Comparison of ENCODE assay signal across 8 cellular contexts in the genomic region with DNA sequence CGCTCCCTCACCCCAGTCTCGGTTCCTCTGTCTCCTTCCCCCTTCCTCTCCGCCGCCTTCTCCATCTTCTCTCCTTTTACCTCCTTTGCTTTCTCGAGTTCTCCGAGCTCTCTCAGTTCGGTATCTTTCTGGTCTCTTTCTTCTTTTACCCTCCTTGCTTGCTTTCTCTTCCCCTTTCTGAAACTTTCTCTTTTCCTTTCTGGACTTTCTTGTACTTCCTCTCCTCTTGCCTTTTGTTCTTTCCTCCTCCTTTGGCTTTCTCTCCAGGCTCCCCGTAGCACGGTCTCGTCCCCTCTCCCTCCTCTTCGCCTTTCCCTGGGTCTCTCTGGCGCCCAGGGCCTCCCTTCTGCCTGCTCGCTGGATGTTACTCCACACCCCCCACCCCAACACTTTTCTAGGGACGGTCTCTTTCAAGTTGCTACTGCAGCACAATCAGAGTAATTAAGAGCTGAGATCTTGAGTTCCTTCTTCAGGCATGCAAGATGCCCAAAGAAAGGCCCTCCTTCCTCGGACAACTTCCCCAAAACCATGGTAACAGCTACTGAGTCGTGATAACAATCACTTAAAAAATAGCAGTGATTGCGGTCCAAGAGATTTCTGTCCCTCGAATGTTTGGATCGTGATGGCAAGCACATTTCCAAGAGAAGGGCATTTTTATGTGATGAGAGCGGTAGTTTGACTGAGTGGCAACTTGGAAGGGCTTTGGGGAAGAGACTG. TPM values are rescaled to one million over a fixed set of nuclear protein-coding genes. Genes with fewer than 3 reads are reported as not detected.
DNase-seq lines count a peak whose midpoint lies in the region; ATAC-seq and TF ChIP-seq lines count a peak whose summit lies in the region.

No MANE protein-coding gene starts in this region.

- 0 out of 2 replicates have a peak, but pooled peaks cover 6% of the 10 kb centered on the region for H3K9me3 Mint-ChIP-seq in WTC11

- H3K9me3 ChIP-seq in SK-N-SH = no peaks in the 10 kb centered on the region
- H3K9me3 ChIP-seq in iPS-18a (ENCODE audit: control insufficient read depth, low read depth, low read length) = no peaks in the 10 kb centered on the region

- peaks cover 61% of the 10 kb centered on the region for H3K27me3 Mint-ChIP-seq in WTC11 (ENCODE audit: low read depth)

- no peak for TF ChIP-seq RAD21 in SK-N-SH (IDR thresholded peaks at IDR 0.05; ENCODE audit: low read length)

- no peak for TF ChIP-seq EP300 in SK-N-SH (IDR thresholded peaks at IDR 0.05; ENCODE audit: borderline replicate concordance in 1 of 2, low read depth in 1 of 2, low read length in 1 of 2)

- H3K9me2 ChIP-seq in SK-N-SH = no peaks in the 10 kb centered on the region

- H2AFZ ChIP-seq in SK-N-SH (ENCODE audit: low read depth) = peak overlapping the region; percentile 86

- H3K27ac ChIP-seq in SK-N-SH (ENCODE audit: low read depth in 2 of 2, low read length in 1 of 2) (peak overlapping the region; percentile 76 to 91; a peak in 3 of 4 replicates), iPS-18a (ENCODE audit: low read length) (no peak overlapping the region), substantia nigra (ENCODE audit: low read depth, low read length, poor library complexity, severe bottlenecking) (peak overlapping the region; percentile 11)

- H3K9ac ChIP-seq in SK-N-SH = peak overlapping the region; percentile 86; the same call in 1 of the 2 replicates
- H3K9ac ChIP-seq in iPS-18a (ENCODE audit: low read length) = peak overlapping the region; percentile 58

- ATAC-seq in SK-N-SH treated with all-trans-retinoic acid at 6 μM for 48 hours (no peak), WTC11 (0 out of 2 replicates have a peak, but pooled peaks have one; percentile 2)

- H4K20me1 ChIP-seq in SK-N-SH (ENCODE audit: insufficient read depth) = no peaks in the 10 kb centered on the region; the same call in 1 of the 2 replicates

- no peaks in the 10 kb centered on the region for H3K36me3 Mint-ChIP-seq in WTC11

- H3K36me3 ChIP-seq in SK-N-SH (replicated peaks in 1 of 2; ENCODE audit: control insufficient read depth in 1 of 2, insufficient read depth in 2 of 2, low read length in 1 of 2) (no peaks in the 10 kb centered on the region), iPS-18a (ENCODE audit: control insufficient read depth, low read depth, low read length) (no peaks in the 10 kb centered on the region)

- peaks cover 16% of the 10 kb centered on the region for H3F3A ChIP-seq in SK-N-SH (replicated peaks; ENCODE audit: insufficient read depth)

- peak overlapping the region; percentile 99 for H3K4me2 ChIP-seq in SK-N-SH

- H3K79me2 ChIP-seq in SK-N-SH (ENCODE audit: insufficient read depth) = peaks cover 42% of the 10 kb centered on the region

- no peak for TF ChIP-seq CTCF in SK-N-SH (IDR thresholded peaks at IDR 0.05)
- peak; percentile 4; the same call in 1 of the 2 replicates for TF ChIP-seq CTCF in WTC11 (IDR thresholded peaks at IDR 0.05)

- peaks cover 32% of the 10 kb centered on the region for H3K4me1 Mint-ChIP-seq in WTC11

- H3K4me3 Mint-ChIP-seq in WTC11 = peak overlapping the region; percentile 81

- H3K27me3 ChIP-seq in SK-N-SH (ENCODE audit: insufficient read depth) (no peaks in the 10 kb centered on the region), iPS-18a (ENCODE audit: control insufficient read depth, insufficient read depth, low read length) (peaks cover 62% of the 10 kb centered on the region)

- no peak for DNase-seq in SK-N-SH
- no peak for DNase-seq in WTC11 (ENCODE audit: low spot score)
- peak in 3 of 49 donors; percentile 1 to 44 (median 17) for DNase-seq in substantia nigra (lab: John Stamatoyannopoulos, UW)
- DNase-seq in NCI-H1417 treated with DMSO at 0.1 percent for 48 hours (lab: John Stamatoyannopoulos, UW) = no peak
- no peak for DNase-seq in GM19240 (ENCODE audit: insufficient read length, low spot score)
- no peak for DNase-seq in NCI-H526 treated with DMSO at 0.1 percent for 48 hours (lab: John Stamatoyannopoulos, UW)

- H3K4me3 ChIP-seq in SK-N-SH (ENCODE audit: low read depth in 2 of 2, low read length in 1 of 2) (peak overlapping the region; percentile 91 to 92), iPS-18a (ENCODE audit: low read length) (peak overlapping the region; percentile 71)

- H3K27ac Mint-ChIP-seq in WTC11 = no peak overlapping the region

- CTCF ChIA-PET in SK-N-SH (lab: Yijun Ruan, JAX) = interaction anchor here (0.6 to 3.8 kb wide), 20 partner anchors 9 to 795 kb away, joined by 3 to 21 read pairs (median 5); no protein-coding TSS in a partner anchor
- CTCF ChIA-PET in WTC11 (lab: Charles Lee) = interaction anchor here (0.6 to 5.2 kb wide), 10 partner anchors 9 to 169 kb away, joined by 3 to 42 read pairs (median 6); no protein-coding TSS in a partner anchor

- 56% methylated on average over 20 of the region's 20 CpGs for WGBS in SK-N-SH (ENCODE audit: low lambda C conversion rate)

- POLR2A ChIA-PET in SK-N-SH (lab: Yijun Ruan, JAX) = no interaction called here
- POLR2A ChIA-PET in WTC11 (lab: Charles Lee) = interaction anchor here (0.5 to 1.3 kb wide), 5 partner anchors 9 to 253 kb away, joined by 3 to 5 read pairs (median 3); no protein-coding TSS in a partner anchor

- H3K4me1 ChIP-seq in SK-N-SH (ENCODE audit: control insufficient read depth in 1 of 2, insufficient read depth in 2 of 2, low read depth in 1 of 2, low read length in 1 of 2) (peaks cover 9 to 22% of the 10 kb centered on the region in 2 experiments; a peak in 2 of 4 replicates), iPS-18a (ENCODE audit: control insufficient read depth, low read depth, low read length) (peaks cover 27% of the 10 kb centered on the region)

TF ChIP-seq in SK-N-SH, 30 proteins besides CTCF, POLR2A, EP300 and RAD21 (continues in another document):
- TF ChIP-seq, protein P1, sequence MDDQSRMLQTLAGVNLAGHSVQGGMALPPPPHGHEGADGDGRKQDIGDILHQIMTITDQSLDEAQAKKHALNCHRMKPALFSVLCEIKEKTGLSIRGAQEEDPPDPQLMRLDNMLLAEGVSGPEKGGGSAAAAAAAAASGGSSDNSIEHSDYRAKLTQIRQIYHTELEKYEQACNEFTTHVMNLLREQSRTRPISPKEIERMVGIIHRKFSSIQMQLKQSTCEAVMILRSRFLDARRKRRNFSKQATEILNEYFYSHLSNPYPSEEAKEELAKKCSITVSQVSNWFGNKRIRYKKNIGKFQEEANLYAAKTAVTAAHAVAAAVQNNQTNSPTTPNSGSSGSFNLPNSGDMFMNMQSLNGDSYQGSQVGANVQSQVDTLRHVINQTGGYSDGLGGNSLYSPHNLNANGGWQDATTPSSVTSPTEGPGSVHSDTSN (IDR thresholded peaks at IDR 0.05) = peak; percentile 14; the same call in 1 of the 2 replicates
- no peak for TF ChIP-seq FOXM1 (IDR thresholded peaks at IDR 0.05; ENCODE audit: low read depth)
- 0 out of 2 replicates have a peak, but pooled peaks have one; percentile 18 for TF ChIP-seq NFIC (IDR thresholded peaks at IDR 0.05; ENCODE audit: borderline replicate concordance)

TF ChIP-seq in SK-N-SH treated with all-trans-retinoic acid at 6 μM for 48 hours, 23 proteins besides CTCF, POLR2A, EP300 and RAD21:
- TF ChIP-seq SNAI2 (CRISPR knock-in tag; IDR thresholded peaks at IDR 0.05) (no peak), TOX (CRISPR knock-in tag; IDR thresholded peaks at IDR 0.05; ENCODE audit: borderline replicate concordance) (no peak), ZNF70 (CRISPR knock-in tag; IDR thresholded peaks at IDR 0.05) (no peak), PPARA (CRISPR knock-in tag; IDR thresholded peaks at IDR 0.05; ENCODE audit: borderline replicate concordance) (no peak), ISL1 (CRISPR knock-in tag; IDR thresholded peaks at IDR 0.05) (no peak), ZC3H10 (CRISPR knock-in tag; IDR thresholded peaks at IDR 0.05) (no peak), CSDC2 (CRISPR knock-in tag; IDR thresholded peaks at IDR 0.05) (no peak), GLIS3 (CRISPR knock-in tag; IDR thresholded peaks at IDR 0.05) (no peak), ESRRG (CRISPR knock-in tag; IDR thresholded peaks at IDR 0.05) (no peak)
TF ChIP-seq in SK-N-SH treated with all-trans-retinoic acid at 6 μM for 48 hours: peak in this region for 0.

TF ChIP-seq in WTC11, 78 proteins besides CTCF, POLR2A, EP300 and RAD21:
- 0 out of 2 replicates have a peak, but pooled peaks have one; percentile 33 for TF ChIP-seq ZNF138 (CRISPR knock-in tag; conservative IDR thresholded peaks at IDR 0.05)
- TF ChIP-seq NFE2L1 (CRISPR knock-in tag; IDR thresholded peaks at IDR 0.05) = peak; percentile 26; the same call in 1 of the 2 replicates
- TF ChIP-seq ZNF263 (CRISPR knock-in tag; IDR thresholded peaks at IDR 0.05; ENCODE audit: low read depth) = no peak
- TF ChIP-seq, protein P2, sequence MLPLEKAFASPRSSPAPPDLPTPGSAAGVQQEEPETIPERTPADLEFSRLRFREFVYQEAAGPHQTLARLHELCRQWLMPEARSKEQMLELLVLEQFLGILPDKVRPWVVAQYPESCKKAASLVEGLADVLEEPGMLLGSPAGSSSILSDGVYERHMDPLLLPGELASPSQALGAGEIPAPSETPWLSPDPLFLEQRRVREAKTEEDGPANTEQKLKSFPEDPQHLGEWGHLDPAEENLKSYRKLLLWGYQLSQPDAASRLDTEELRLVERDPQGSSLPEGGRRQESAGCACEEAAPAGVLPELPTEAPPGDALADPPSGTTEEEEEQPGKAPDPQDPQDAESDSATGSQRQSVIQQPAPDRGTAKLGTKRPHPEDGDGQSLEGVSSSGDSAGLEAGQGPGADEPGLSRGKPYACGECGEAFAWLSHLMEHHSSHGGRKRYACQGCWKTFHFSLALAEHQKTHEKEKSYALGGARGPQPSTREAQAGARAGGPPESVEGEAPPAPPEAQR (CRISPR knock-in tag; IDR thresholded peaks at IDR 0.05) = no peak
- TF ChIP-seq ZNF512 (CRISPR knock-in tag; IDR thresholded peaks at IDR 0.05; ENCODE audit: borderline replicate concordance) = peak; percentile 93; the same call in 1 of the 2 replicates
- TF ChIP-seq ESRRA (CRISPR knock-in tag; IDR thresholded peaks at IDR 0.05; ENCODE audit: borderline replicate concordance) = no peak
- no peak for TF ChIP-seq RORB (CRISPR knock-in tag; IDR thresholded peaks at IDR 0.05)

RNA-seq across cellular contexts. Expression of gene TENM4, which starts 0.5 kb away (rescaled TPM):
- polyA plus RNA-seq in SK-N-SH (2012; rRNA removed) = 6.0 and 16.7 TPM in 2 replicates
- polyA plus RNA-seq in SK-N-SH (2012; cell fraction: cytosol; rRNA removed) = 6.6 and 14.2 TPM in 2 replicates
- polyA plus RNA-seq in SK-N-SH (2012; cell fraction: nucleus; rRNA removed) = 16.8 and 18.6 TPM in 2 replicates
- total RNA-seq in WTC11 (2021) = 17.2 to 25.0 TPM (median 18.1 TPM) in 3 replicates

Comparison
In these comparisons a context has a peak if more than half of its experiments do, and no peak if none do; other contexts are left out.
1. Of the 6 proteins assayed by ChIP-seq in both WTC11 and SK-N-SH: peak only in WTC11: CTCF; only in SK-N-SH: MAX; in both: none; in neither: 4.